ENCODE assay signal across 8 cellular contexts in genomic region chr2:219542931-219543595, GRCh38. TPM values are rescaled to one million over a fixed set of nuclear protein-coding genes. Genes with fewer than 3 reads are reported as not detected.
A peak's percentile ranks its signal among the peaks of the same experiment; 100 is the strongest.
DNase-seq lines count a peak whose midpoint lies in the region; ATAC-seq and TF ChIP-seq lines count a peak whose summit lies in the region.

No MANE protein-coding gene starts in this region.

- DNase-seq in G401 (ENCODE audit: low spot score), result peak; percentile 56
- peak; percentile 64 for DNase-seq in WERI-Rb-1
- DNase-seq in foreskin melanocyte, result peak; percentile 35
- peak in 1 of 5 donors; percentile 67 for DNase-seq in ovary
- no peak for DNase-seq in NCI-H748 (lab: John Stamatoyannopoulos, UW; ENCODE audit: unreplicated experiment)
- DNase-seq in stimulated activated CD4-positive, alpha-beta T cell treated with anti-CD3 and anti-CD28 coated beads, Interleukin-4, amount 100 ng/mL, for 4 hours, result no peak

- TF ChIP-seq EP300 in ovary (IDR thresholded peaks at IDR 0.05), result no peak

- in situ Hi-C loops in G401 (cut with HindIII; ENCODE audit: low sequenced_read_pairs), result no loop called here

- TF ChIP-seq CTCF in WERI-Rb-1 (IDR thresholded peaks at IDR 0.05; ENCODE audit: low read depth, low read length) (no peak), ovary (IDR thresholded peaks at IDR 0.05) (no peak)

- 0 to 1% (median 0%) methylated on average over 40 to 66 of the region's 66 CpGs for WGBS in ovary, 3 donors

- TF ChIP-seq POLR2A in ovary (IDR thresholded peaks at IDR 0.05), result no peak

- intact Hi-C loops in ovary (cut with DNase I), result loop anchor here (2.0 to 5.0 kb wide), 3 partner anchors 99 to 144 kb away; no protein-coding TSS in a partner anchor

- H3K27ac ChIP-seq in WERI-Rb-1 (peak overlapping the region; percentile 71), ovary (peak overlapping the region; percentile 88 to 95)

- H3K4me3 ChIP-seq in WERI-Rb-1 (ENCODE audit: low read depth, low read length) (peak overlapping the region; percentile 88), ovary (peak overlapping the region; percentile 82)

- no peaks in the 10 kb centered on the region for H3K9me3 ChIP-seq in WERI-Rb-1 (ENCODE audit: severe bottlenecking)
- H3K9me3 ChIP-seq in ovary, result no peaks in the 10 kb centered on the region

- H3K27me3 ChIP-seq in WERI-Rb-1 (ENCODE audit: insufficient read depth, low read depth, severe bottlenecking) (no peaks in the 10 kb centered on the region), ovary (no peaks in the 10 kb centered on the region)

- H3K4me1 ChIP-seq in ovary (ENCODE audit: insufficient read depth), result peaks cover 12% of the 10 kb centered on the region

- H3K36me3 ChIP-seq in WERI-Rb-1, result peaks cover 57% of the 10 kb centered on the region
- H3K36me3 ChIP-seq in ovary, result no peaks in the 10 kb centered on the region

- peak; percentile 41 for ATAC-seq in GM19455 (IDR thresholded peaks at IDR 0.05; ENCODE audit: unreplicated experiment)
- peak; percentile 28 for ATAC-seq in HG03442 (IDR thresholded peaks at IDR 0.05; ENCODE audit: unreplicated experiment)

RNA-seq across cellular contexts. Expression of gene CHPF, which starts 0.5 kb away (rescaled TPM):
- 87.3 and 89.2 TPM in 2 replicates for total RNA-seq in G401 (2014; rRNA removed; shearing (Covaris generic))
- 100 to 1,000 TPM in 6 of 7 donors, 10 to 100 TPM in 1; 89.4 to 181 (median 135) TPM for total RNA-seq in ovary
- polyA plus RNA-seq in ovary, result 10 to 100 TPM in 1 of 2 donors, 1 to 10 TPM in 1; 4.0 to 76.0 TPM

RNA-seq across cellular contexts. Expression of gene TMEM198, which starts 0.8 kb away (rescaled TPM):
- 9.0 and 11.1 TPM in 2 replicates for total RNA-seq in G401 (2014; rRNA removed; shearing (Covaris generic))
- total RNA-seq in ovary, result 10 to 100 TPM in 6 of 7 donors, 1 to 10 TPM in 1; 5.8 to 22.7 (median 10.7) TPM
- polyA plus RNA-seq in ovary, result 1 to 10 TPM in 1 of 2 donors, under 1 TPM in 1; 0.62 to 6.5 TPM

RNA-seq across cellular contexts. Expression of gene OBSL1, which starts 28.3 kb away (rescaled TPM):
- 106 and 117 TPM in 2 replicates for total RNA-seq in G401 (2014; rRNA removed; shearing (Covaris generic))
- 100 to 1,000 TPM; 230 to 740 (median 473) TPM for total RNA-seq in ovary
- polyA plus RNA-seq in ovary, result 100 to 1,000 TPM in 1 of 2 donors, 10 to 100 TPM in 1; 53.2 to 431 TPM

RNA-seq across cellular contexts. Expression of gene ASIC4, which starts 28.8 kb away (rescaled TPM):
- total RNA-seq in G401 (2014; rRNA removed; shearing (Covaris generic)), result 0.25 TPM in 1 of 2 replicates, not detected in the other
- under 1 TPM in 3 of 7 donors, not detected in 4; 0.10 to 0.28 (median 0.24) TPM for total RNA-seq in ovary
- under 1 TPM in 1 of 2 donors, not detected in 1; 0.05 TPM for polyA plus RNA-seq in ovary

RNA-seq across cellular contexts. Expression of gene INHA, which starts 29.0 kb away (rescaled TPM):
- total RNA-seq in G401 (2014; rRNA removed; shearing (Covaris generic)), result 1.3 TPM in 1 of 2 replicates, not detected in the other
- total RNA-seq in ovary, result 100 to 1,000 TPM in 2 of 7 donors, 10 to 100 TPM in 5; 38.4 to 165 (median 78.3) TPM
- 100 to 1,000 TPM in 1 of 2 donors, 10 to 100 TPM in 1; 96.3 to 162 TPM for polyA plus RNA-seq in ovary

Comparison
In these comparisons a context has a peak if more than half of its experiments do, and no peak if none do; other contexts are left out.
1. DNase-seq: peak in G401 (single experiment), WERI-Rb-1 (single experiment) and foreskin melanocyte (single experiment); none in NCI-H748 (single experiment) and stimulated activated CD4-positive, alpha-beta T cell treated with anti-CD3 and anti-CD28 coated beads, Interleukin-4, amount 100 ng/mL, for 4 hours (0 of 2).